ENCODE assay signal across 13 cellular contexts in the genomic region with DNA sequence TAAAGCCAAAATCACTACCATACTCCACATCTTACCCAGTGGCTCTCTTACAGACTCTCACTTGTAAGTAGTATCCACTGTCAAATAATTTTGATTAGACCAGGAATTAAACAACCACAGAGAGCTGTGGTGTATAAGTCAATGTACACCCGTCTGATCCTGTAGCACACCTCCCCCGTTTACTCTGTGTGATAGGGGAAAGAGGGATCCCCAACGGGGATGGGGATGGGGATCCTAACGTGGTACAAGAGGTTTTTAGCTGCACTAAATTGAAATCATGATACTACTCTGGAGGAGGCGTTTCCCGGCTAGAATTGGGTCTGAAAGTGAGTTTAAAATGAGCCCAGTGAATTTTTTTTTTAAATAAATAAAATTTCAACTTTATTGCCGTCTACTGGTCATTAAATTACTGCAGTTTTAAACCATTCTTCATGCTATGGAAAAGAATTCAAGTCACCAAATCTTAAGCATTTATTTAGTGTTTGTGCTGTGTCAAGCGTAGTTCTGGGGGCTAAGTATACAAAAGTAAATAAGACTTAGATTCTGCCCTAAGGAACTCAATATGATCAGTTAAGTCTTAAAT.
DNase-seq lines count a peak whose midpoint lies in the region; ATAC-seq and TF ChIP-seq lines count a peak whose summit lies in the region.
"Had no signal": no experiment of that assay in that cellular context is flagged by ENCODE, and none has a peak within 500 bp of the region (broad histone marks: within the 10 kb centered on the region; RNA-seq: fewer than 3 reads in every experiment).

No MANE protein-coding gene starts in this region.

- H3K9me3 Mint-ChIP-seq in MCF 10A (ENCODE audit: unreplicated experiment), result no peaks in the 10 kb centered on the region
- H3K9me3 Mint-ChIP-seq: activated T-helper 1 cell treated with anti-CD3 and anti-CD28 coated beads, Interleukin-12 subunit alpha, Interleukin-12 subunit beta, Interleukin-2, Interleukin-4 antibody, amounts not matched to agents 30 ng/mL and 10 ng/mL and 1 ng/mL, durations not matched to agents 14 hours and 24 hours and 36 hours; T-helper 1 cell treated with Interleukin-12 subunit alpha and Interleukin-12 subunit beta and Interleukin-4 antibody, amounts not matched to agents 30 μg/mL and 1 μg/mL, for 36 hours had no signal

- H3K4me3 Mint-ChIP-seq in MCF 10A (ENCODE audit: unreplicated experiment), result no peak overlapping the region
- H3K4me3 Mint-ChIP-seq: activated T-helper 1 cell treated with anti-CD3 and anti-CD28 coated beads, Interleukin-12 subunit alpha, Interleukin-12 subunit beta, Interleukin-2, Interleukin-4 antibody, amounts not matched to agents 30 ng/mL and 10 ng/mL and 1 ng/mL, durations not matched to agents 14 hours and 24 hours and 36 hours; T-helper 1 cell treated with Interleukin-12 subunit alpha and Interleukin-12 subunit beta and Interleukin-4 antibody, amounts not matched to agents 30 μg/mL and 1 μg/mL, for 36 hours had no signal

- no peak for ATAC-seq in mucosa of descending colon

- H3K36me3 Mint-ChIP-seq in MCF 10A (ENCODE audit: insufficient read depth, unreplicated experiment), result no peaks in the 10 kb centered on the region

- H3K27ac Mint-ChIP-seq in MCF 10A (ENCODE audit: low read depth, unreplicated experiment), result no peak overlapping the region
- H3K27ac Mint-ChIP-seq: activated T-helper 1 cell treated with anti-CD3 and anti-CD28 coated beads, Interleukin-12 subunit alpha, Interleukin-12 subunit beta, Interleukin-2, Interleukin-4 antibody, amounts not matched to agents 30 ng/mL and 10 ng/mL and 1 ng/mL, durations not matched to agents 14 hours and 24 hours and 36 hours; T-helper 1 cell treated with Interleukin-12 subunit alpha and Interleukin-12 subunit beta and Interleukin-4 antibody, amounts not matched to agents 30 μg/mL and 1 μg/mL, for 36 hours had no signal

- DNase-seq in GM06990 (ENCODE audit: extremely low read depth, insufficient read length) (no peak), MCF 10A (ENCODE audit: unreplicated experiment) (peak; percentile 26), mucosa of descending colon (no peak), SIG-M5 (lab: John Stamatoyannopoulos, UW) (no peak), T-helper 2 cell (no peak), brain microvascular endothelial cell (no peak)
- DNase-seq in activated CD4-positive, CD25-positive, alpha-beta regulatory T cell (lab: John Stamatoyannopoulos, UW), result no peak
- DNase-seq: activated CD4-positive, alpha-beta T cell treated with anti-CD3 and anti-CD28 coated beads for 4 hours; H7; spleen had no signal

- H3K36me3 ChIP-seq in GM06990 (ENCODE audit: control insufficient read depth, insufficient read depth, low read length) (no peaks in the 10 kb centered on the region), KMS-11 (ENCODE audit: insufficient read depth) (no peaks in the 10 kb centered on the region), mucosa of descending colon (ENCODE audit: low read depth) (no peaks in the 10 kb centered on the region), brain microvascular endothelial cell (replicated peaks) (no peaks in the 10 kb centered on the region)
- H3K36me3 ChIP-seq: spleen had no signal

- POLR2A ChIA-PET in MCF 10A (lab: Yijun Ruan, JAX), result interaction anchor here (0.6 to 2.0 kb wide), 9 partner anchors 11 to 461 kb away, joined by 3 to 7 read pairs (median 3); partner anchors contain the start of gene PPA2

- H3K79me2 ChIP-seq in KMS-11 (ENCODE audit: insufficient read depth, low read depth), result no peaks in the 10 kb centered on the region

- peaks cover 5% of the 10 kb centered on the region for H3K4me1 Mint-ChIP-seq in MCF 10A (ENCODE audit: insufficient read depth, unreplicated experiment)

- no peak overlapping the region for H3K9ac ChIP-seq in KMS-11

- CTCF ChIA-PET in MCF 10A (lab: Yijun Ruan, JAX), result interaction anchor here (0.6 to 4.2 kb wide), 32 partner anchors 8 to 562 kb away, joined by 3 to 56 read pairs (median 4); partner anchors contain the start of genes ARHGEF38, GSTCD, INTS12 and PPA2

- in situ Hi-C loops in brain microvascular endothelial cell (cut with HindIII; ENCODE audit: low pct_ligation_motif_present, low sequenced_read_pairs), result no loop called here

- H3K27me3 ChIP-seq in GM06990 (replicated peaks; ENCODE audit: control insufficient read depth, insufficient read depth, low read length) (no peaks in the 10 kb centered on the region), KMS-11 (ENCODE audit: insufficient read depth, low read depth) (no peaks in the 10 kb centered on the region), brain microvascular endothelial cell (replicated peaks) (no peaks in the 10 kb centered on the region)
- H3K27me3 ChIP-seq: spleen had no signal

- TF ChIP-seq CTCF in GM06990 (IDR thresholded peaks at IDR 0.05; ENCODE audit: insufficient read depth, low read length, poor library complexity, severe bottlenecking) (peak; percentile 28), KMS-11 (conservative IDR thresholded peaks at IDR 0.05; ENCODE audit: low read depth, low read length) (no peak), MCF 10A (IDR thresholded peaks at IDR 0.05; ENCODE audit: unreplicated experiment) (peak; percentile 25), mucosa of descending colon (IDR thresholded peaks at IDR 0.05) (peak; percentile 18), brain microvascular endothelial cell (IDR thresholded peaks at IDR 0.05; ENCODE audit: low read depth, low read length, missing control alignments) (no peak)

- no peaks in the 10 kb centered on the region for H4K20me1 ChIP-seq in KMS-11 (ENCODE audit: insufficient read depth)

- H3K27ac ChIP-seq in KMS-11, result peak overlapping the region; percentile 63
- no peak overlapping the region for H3K27ac ChIP-seq in brain microvascular endothelial cell
- H3K27ac ChIP-seq: spleen had no signal

- no peaks in the 10 kb centered on the region for H3K27me3 Mint-ChIP-seq in MCF 10A (ENCODE audit: insufficient read depth, unreplicated experiment)

- no peaks in the 10 kb centered on the region for H3K9me3 ChIP-seq in mucosa of descending colon
- H3K9me3 ChIP-seq: spleen had no signal

- no peak overlapping the region for H3K4me3 ChIP-seq in GM06990 (replicated peaks; ENCODE audit: low read depth, low read length)
- H3K4me3 ChIP-seq in KMS-11 (IDR thresholded peaks at IDR 0.05; ENCODE audit: insufficient read depth, low read depth, low read length), result no peak overlapping the region
- no peak overlapping the region for H3K4me3 ChIP-seq in mucosa of descending colon
- no peak overlapping the region for H3K4me3 ChIP-seq in brain microvascular endothelial cell (ENCODE audit: low read depth, low read length)
- H3K4me3 ChIP-seq: spleen had no signal

- intact Hi-C loops in MCF 10A (cut with micrococcal nuclease) (loop anchor here (1.0 kb wide), 1 partner anchor 112 kb away; no protein-coding TSS in a partner anchor), mucosa of descending colon (cut with DNase I, micrococcal nuclease) (loop anchor here in 1 of 2 donors (5.0 kb wide), 1 partner anchor 110 kb away; no protein-coding TSS in a partner anchor)

- H3K4me1 ChIP-seq in KMS-11 (ENCODE audit: low read depth, poor library complexity, severe bottlenecking) (peaks cover 69% of the 10 kb centered on the region), mucosa of descending colon (ENCODE audit: low read depth) (peaks cover 10% of the 10 kb centered on the region)

- H3K4me2 ChIP-seq in KMS-11, result peak overlapping the region; percentile 81

- BruUV-seq in MCF 10A (replicated peaks; lab: Mats Ljungman, UMichigan), result no TSS peak

- H2AFZ ChIP-seq in KMS-11 (ENCODE audit: low read depth), result peak overlapping the region; percentile 42; the same call in 1 of the 2 replicates

Comparison
In these comparisons a context has a peak if more than half of its experiments do, and no peak if none do; other contexts are left out.
1. CTCF ChIP-seq: peak in GM06990 (single experiment), MCF 10A (single experiment) and mucosa of descending colon (single experiment); none in KMS-11 (single experiment) and brain microvascular endothelial cell (single experiment).